In the genomic region with DNA sequence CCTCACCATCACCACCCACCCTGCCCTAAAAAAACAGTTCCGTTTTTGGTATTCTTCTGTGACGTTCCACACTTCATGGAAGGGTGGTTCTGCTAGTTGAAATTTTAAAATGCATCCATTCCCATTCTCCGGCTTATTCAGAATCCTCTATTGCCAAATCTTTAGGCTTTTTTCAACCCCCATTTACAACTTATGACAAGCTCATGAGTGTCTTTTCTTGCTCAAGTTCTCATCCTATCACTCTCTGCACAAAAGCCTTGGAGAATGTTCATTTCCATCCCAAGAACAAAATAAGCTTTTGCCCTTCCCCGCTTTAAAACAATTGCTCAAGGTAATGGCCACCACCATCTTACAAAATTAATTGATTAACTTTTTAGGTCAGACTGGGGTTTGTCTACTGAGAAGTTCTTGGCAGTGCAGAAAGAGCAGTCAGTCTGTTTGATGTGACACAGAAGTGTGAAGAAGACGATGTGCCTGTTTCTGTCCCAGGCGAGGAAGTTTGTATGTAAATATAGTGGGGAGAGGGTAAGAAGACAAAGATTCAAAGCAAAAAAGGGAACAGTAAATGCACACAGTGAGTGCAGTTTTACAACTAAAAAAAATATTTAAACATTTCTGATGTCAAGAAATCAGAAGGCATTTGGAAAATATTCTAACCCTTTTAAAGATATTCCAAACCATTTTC, we compare ENCODE assay signal across 19 cellular contexts.
DNase-seq lines count a peak whose midpoint lies in the region; ATAC-seq and TF ChIP-seq lines count a peak whose summit lies in the region.
"Had no signal": no experiment of that assay in that cellular context is flagged by ENCODE, and none has a peak within 500 bp of the region (broad histone marks: within the 10 kb centered on the region; RNA-seq: fewer than 3 reads in every experiment).

No MANE protein-coding gene starts in this region.

- DNase-seq in fibroblast of lung (ENCODE audit: low read depth in 2 of 2) (no peak), cerebellar nuclear complex (lab: John Stamatoyannopoulos, UW) (no peak), AG08396 (ENCODE audit: low spot score) (no peak), AG20443 (ENCODE audit: low spot score) (no peak)
- DNase-seq: activated CD4-positive, CD25-positive, alpha-beta regulatory T cell; activated T-cell treated with anti-CD3 and anti-CD28 coated beads, Interleukin-2, amount 50 U/mL, for 24 hours; CD4-positive, alpha-beta memory T cell; GF-D8; hypothalamus; MM.1S; NCI-H510A; stimulated activated CD4-positive, alpha-beta T cell treated with anti-CD3 and anti-CD28 coated beads, Interleukin-2, amount 100 ng/mL, for 24 hours; stimulated activated naive B cell treated with anti-CD40 and anti-IgM and Interleukin-4, amounts not matched to agents 10 μg/mL and 1 μg/mL and 100 μg/mL, for 72 hours had no signal

- TF ChIP-seq CTCF in fibroblast of lung (conservative IDR thresholded peaks at IDR 0.05 in 1 of 2, IDR thresholded peaks at IDR 0.05 in 1 of 2; ENCODE audit: low read depth in 1 of 2, low read length in 2 of 2), result no peak

- peaks cover 2% of the 10 kb centered on the region for H3K4me1 ChIP-seq in fibroblast of lung (ENCODE audit: control insufficient read depth, extremely low read depth, insufficient read depth, low read length)

- ATAC-seq in GM18868 (IDR thresholded peaks at IDR 0.05; ENCODE audit: unreplicated experiment) (peak; percentile 84), GM21526 (IDR thresholded peaks at IDR 0.05; ENCODE audit: low FRiP score, unreplicated experiment) (peak; percentile 62), HG03095 (IDR thresholded peaks at IDR 0.05; ENCODE audit: unreplicated experiment) (peak; percentile 82), HG03039 (IDR thresholded peaks at IDR 0.05; ENCODE audit: unreplicated experiment) (no peak)
- ATAC-seq: Right ventricle myocardium inferior had no signal

- H3K27ac ChIP-seq in fibroblast of lung (ENCODE audit: insufficient read depth, low read length), result no peak overlapping the region
- H3K27ac ChIP-seq: HL-60 had no signal

- no peaks in the 10 kb centered on the region for H3K79me2 ChIP-seq in fibroblast of lung (ENCODE audit: control insufficient read depth, insufficient read depth, low read length)

- no peaks in the 10 kb centered on the region for H3K27me3 ChIP-seq in fibroblast of lung (ENCODE audit: control insufficient read depth, insufficient read depth, low read length)

- H4K20me1 ChIP-seq in fibroblast of lung (ENCODE audit: control insufficient read depth, extremely low read depth, insufficient read depth, low read length), result no peaks in the 10 kb centered on the region

- H3K4me2 ChIP-seq in fibroblast of lung (ENCODE audit: extremely low read depth, insufficient read depth, low read length), result peak overlapping the region; percentile 6

- no peak overlapping the region for H3K9ac ChIP-seq in fibroblast of lung (ENCODE audit: insufficient read depth, low read length)

- H3K4me3 ChIP-seq in fibroblast of lung (replicated peaks in 1 of 4; ENCODE audit: control extremely low read depth in 1 of 4, insufficient read depth in 1 of 4, low read depth in 3 of 4, low read length in 4 of 4), result no peak overlapping the region

- H2AFZ ChIP-seq in fibroblast of lung (ENCODE audit: low read length), result no peak overlapping the region

- no peaks in the 10 kb centered on the region for H3K36me3 ChIP-seq in fibroblast of lung (ENCODE audit: control insufficient read depth, insufficient read depth, low read length)

- no peaks in the 10 kb centered on the region for H3K9me3 ChIP-seq in fibroblast of lung (ENCODE audit: control insufficient read depth, insufficient read depth, low read depth, low read length)
